ENCODE assay signal across 1 cellular context in genomic region chr19:55166530-55167268, GRCh38.
A peak's percentile ranks its signal among the peaks of the same experiment; 100 is the strongest.
TF ChIP-seq lines count a peak whose summit lies in the region.

Gene DNAAF3, minus strand, starts transcription at chr19:55166613. Its CDS starts 200 bp downstream, at chr19:55166413.

TF ChIP-seq in K562, 482 proteins besides CTCF, POLR2A, EP300 and RAD21 (continued from another document and continues in another):
- 0 out of 2 replicates have a peak, but pooled peaks have one; percentile 58 for TF ChIP-seq ZBTB26 (CRISPR knock-in tag; IDR thresholded peaks at IDR 0.05)
- no peak for TF ChIP-seq HINFP (tag; conservative IDR thresholded peaks at IDR 0.05; ENCODE audit: low read depth)
- TF ChIP-seq E2F4 (CRISPR knock-in tag; IDR thresholded peaks at IDR 0.05; ENCODE audit: low read depth), result no peak
- no peak for TF ChIP-seq NFE2 (IDR thresholded peaks at IDR 0.05; ENCODE audit: low read depth)
- TF ChIP-seq HDAC3 (IDR thresholded peaks at IDR 0.05; ENCODE audit: borderline replicate concordance, partially characterized antibody), result no peak
- TF ChIP-seq PML (IDR thresholded peaks at IDR 0.05; ENCODE audit: low read length), result no peak
- TF ChIP-seq ARID3A (IDR thresholded peaks at IDR 0.05; ENCODE audit: borderline replicate concordance, low read depth, low read length), result peak; percentile 64; the same call in 1 of the 2 replicates
- no peak for TF ChIP-seq SRSF1 (IDR thresholded peaks at IDR 0.05; ENCODE audit: low read depth, low read length)
- TF ChIP-seq ZNF384 (IDR thresholded peaks at IDR 0.05; ENCODE audit: low read depth, low read length), result no peak
- TF ChIP-seq NR1H2 (CRISPR knock-in tag; IDR thresholded peaks at IDR 0.05), result no peak
- no peak for TF ChIP-seq XRCC3 (IDR thresholded peaks at IDR 0.05)
- TF ChIP-seq MXI1 (IDR thresholded peaks at IDR 0.05; ENCODE audit: low read depth, low read length), result peak; percentile 95
- peak; percentile 61 for TF ChIP-seq RB1 (IDR thresholded peaks at IDR 0.05; ENCODE audit: low read depth)
- no peak for TF ChIP-seq RHOXF2B (CRISPR knock-in tag; conservative IDR thresholded peaks at IDR 0.05)
- no peak for TF ChIP-seq SREBF2 (CRISPR knock-in tag; IDR thresholded peaks at IDR 0.05)
- peak; percentile 10; the same call in 1 of the 2 replicates for TF ChIP-seq JUN (IDR thresholded peaks at IDR 0.05; ENCODE audit: borderline replicate concordance, low read depth, low read length)
- no peak for TF ChIP-seq JUN (CRISPR knock-in tag; IDR thresholded peaks at IDR 0.05; ENCODE audit: borderline replicate concordance)
- no peak for TF ChIP-seq PTBP1 (IDR thresholded peaks at IDR 0.05; ENCODE audit: low read depth, low read length)
- no peak; the same call in 1 of the 2 replicates for TF ChIP-seq DPF2 (IDR thresholded peaks at IDR 0.05)
- TF ChIP-seq RBM25 (IDR thresholded peaks at IDR 0.05; ENCODE audit: low read depth, low read length, severe bottlenecking), result peak; percentile 96
- no peak for TF ChIP-seq KLF16 (IDR thresholded peaks at IDR 0.05)
- no peak for TF ChIP-seq ATF4 (CRISPR knock-in tag; IDR thresholded peaks at IDR 0.05)
- TF ChIP-seq IRF1 (CRISPR knock-in tag; IDR thresholded peaks at IDR 0.05; ENCODE audit: borderline replicate concordance), result no peak
- TF ChIP-seq MNT (conservative IDR thresholded peaks at IDR 0.05), result peak; percentile 89 to 94
- peak; percentile 29; the same call in 1 of the 2 replicates for TF ChIP-seq SIN3B (IDR thresholded peaks at IDR 0.05; ENCODE audit: low read depth)
- TF ChIP-seq ZKSCAN8 (CRISPR knock-in tag; IDR thresholded peaks at IDR 0.05), result no peak
- no peak for TF ChIP-seq ZBTB11 (CRISPR knock-in tag; IDR thresholded peaks at IDR 0.05)
- TF ChIP-seq TRIM28 (IDR thresholded peaks at IDR 0.05), result no peak
- TF ChIP-seq ERF (CRISPR knock-in tag; IDR thresholded peaks at IDR 0.05), result 0 out of 2 replicates have a peak, but pooled peaks have one; percentile 72
- TF ChIP-seq CC2D1A (IDR thresholded peaks at IDR 0.05), result no peak
- TF ChIP-seq GATA2 (CRISPR knock-in tag; IDR thresholded peaks at IDR 0.05), result no peak
- TF ChIP-seq ID3 (CRISPR knock-in tag; IDR thresholded peaks at IDR 0.05), result no peak
- no peak for TF ChIP-seq ID3 (tag; IDR thresholded peaks at IDR 0.05)
- no peak for TF ChIP-seq GTF3C2 (IDR thresholded peaks at IDR 0.05; ENCODE audit: borderline replicate concordance, extremely low read depth, insufficient read length)
- TF ChIP-seq HMBOX1 (IDR thresholded peaks at IDR 0.05), result no peak
- TF ChIP-seq E2F3 (CRISPR knock-in tag; IDR thresholded peaks at IDR 0.05), result no peak
- peak in 1 of 2 experiments; percentile 100; a peak in 2 of 4 replicates for TF ChIP-seq CSDE1 (IDR thresholded peaks at IDR 0.05)
- no peak for TF ChIP-seq ZNF589 (CRISPR knock-in tag; IDR thresholded peaks at IDR 0.05; ENCODE audit: low read depth)
- no peak for TF ChIP-seq ZBTB43 (CRISPR knock-in tag; IDR thresholded peaks at IDR 0.05)
- TF ChIP-seq NR2F6 (CRISPR knock-in tag; IDR thresholded peaks at IDR 0.05), result no peak
- TF ChIP-seq HBP1 (CRISPR knock-in tag; IDR thresholded peaks at IDR 0.05), result 0 out of 2 replicates have a peak, but pooled peaks have one; percentile 34
